Comparison of ENCODE assay signal across 36 cellular contexts in the genomic region with DNA sequence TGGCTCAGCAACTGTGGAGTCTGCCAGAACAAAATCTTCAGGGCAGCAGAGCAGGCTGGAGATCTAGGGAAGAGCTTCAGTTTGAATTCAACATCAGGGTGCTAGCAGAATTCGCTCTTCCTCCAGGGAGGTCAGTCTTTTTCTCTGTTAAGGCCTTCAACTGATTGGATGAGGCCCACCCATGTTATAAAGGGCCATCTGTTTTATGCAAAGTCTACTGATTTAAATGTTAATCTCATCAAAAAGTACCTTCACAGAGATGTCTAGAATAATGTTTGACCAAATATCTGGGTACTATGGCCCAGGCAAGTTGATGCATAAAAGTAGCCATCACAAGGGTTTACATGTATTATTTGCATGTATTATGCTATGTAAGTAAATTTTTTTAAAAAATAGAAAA.
DNase-seq lines count a peak whose midpoint lies in the region; ATAC-seq, FAIRE-seq and TF ChIP-seq lines count a peak whose summit lies in the region.
"Had no signal": no experiment of that assay in that cellular context is flagged by ENCODE, and none has a peak within 500 bp of the region (broad histone marks: within the 10 kb centered on the region; RNA-seq: fewer than 3 reads in every experiment).

No MANE protein-coding gene starts in this region.

- BruUV-seq in K562 (replicated peaks; lab: Mats Ljungman, UMichigan): no TSS peak

- no peak overlapping the region for H2BK12ac ChIP-seq in H1 (ENCODE audit: low read depth, low read length)

- TF ChIP-seq EP300 in K562 (IDR thresholded peaks at IDR 0.05; ENCODE audit: low read length) (no peak), H1 (IDR thresholded peaks at IDR 0.05; ENCODE audit: borderline replicate concordance in 1 of 2, low read depth in 2 of 2, low read length in 2 of 2) (no peak)

- H3K9me3 Mint-ChIP-seq in nephron: no peaks in the 10 kb centered on the region
- H3K9me3 Mint-ChIP-seq in activated T-helper 17 cell treated with anti-CD3 and anti-CD28 coated beads, Interleukin-2, amount 50 U/mL, for 72 hours: no peaks in the 10 kb centered on the region
- H3K9me3 Mint-ChIP-seq in naive thymus-derived CD8-positive, alpha-beta T cell: no peaks in the 10 kb centered on the region
- H3K9me3 Mint-ChIP-seq: CD4-positive, alpha-beta T cell; CD8-positive, alpha-beta T cell had no signal

- H2BK120ac ChIP-seq in H1 (replicated peaks; ENCODE audit: low read depth, low read length): no peak overlapping the region

- DNase-seq in K562 (ENCODE audit: extremely low read depth in 1 of 4, low spot score in 3 of 4) (no peak), H1 (ENCODE audit: low read depth in 1 of 2, low spot score in 2 of 2) (no peak), NCI-H2196 (lab: John Stamatoyannopoulos, UW; ENCODE audit: unreplicated experiment) (no peak)
- DNase-seq in naive thymus-derived CD8-positive, alpha-beta T cell: no peak
- DNase-seq: 8988T; ACHN; AML-193; BE2C; C1 segment of cervical spinal cord; Caco-2; Calu3; CD4-positive, alpha-beta memory T cell; CD4-positive, alpha-beta T cell; CD4-positive, CD25-positive, alpha-beta regulatory T cell; CD8-positive, alpha-beta memory T cell; CD8-positive, alpha-beta T cell; COR-L47; DMS 273 treated with DMSO at 0.1 percent for 48 hours; DMS153; DMS53; DMS79; DMS79 treated with DMSO at 0.1 percent for 48 hours; DND-41; EL had no signal

- H2AK5ac ChIP-seq in H1 (ENCODE audit: low read depth, low read length): no peak overlapping the region

- H4K8ac ChIP-seq in H1 (ENCODE audit: extremely low read depth, insufficient read depth, low read length): no peak overlapping the region

- no peak overlapping the region for H3K9ac ChIP-seq in K562 (ENCODE audit: insufficient read depth in 1 of 2, low read depth in 2 of 2, low read length in 2 of 2)
- H3K9ac ChIP-seq in H1 (replicated peaks in 1 of 4; ENCODE audit: extremely low read depth in 1 of 4, low read depth in 3 of 4, low read length in 3 of 4): no peak overlapping the region
- H3K9ac ChIP-seq: BLaER1; BLaER1 treated with 17β-estradiol and CSF1 and Interleukin-3, amounts not matched to agents 10 nM and 100 nM had no signal

- no peaks in the 10 kb centered on the region for H3K27me3 ChIP-seq in K562 (ENCODE audit: control insufficient read depth in 2 of 2, insufficient read depth in 2 of 2, low read length in 2 of 2)
- H3K27me3 ChIP-seq in H1 (replicated peaks in 1 of 4; ENCODE audit: control insufficient read depth in 3 of 4, extremely low read depth in 1 of 4, insufficient read depth in 3 of 4, low read length in 3 of 4): no peaks in the 10 kb centered on the region
- H3K27me3 ChIP-seq: BE2C; BLaER1; BLaER1 treated with 17β-estradiol and CSF1 and Interleukin-3, amounts not matched to agents 10 nM and 100 nM had no signal

- POLR2A ChIA-PET in HEK293 (lab: Yijun Ruan, JAX) (no interaction called here), K562 (lab: Yijun Ruan, JAX) (no interaction called here), H1 (lab: Charles Lee; ENCODE audit: partially characterized antibody) (no interaction called here)
- POLR2A ChIA-PET in naive thymus-derived CD8-positive, alpha-beta T cell (lab: Charles Lee): interaction anchor here (1.3 kb wide), 1 partner anchor 9 kb away, joined by 3 read pairs; no protein-coding TSS in a partner anchor

- H3K23ac ChIP-seq in H1 (ENCODE audit: insufficient read length): no peak overlapping the region

- H3K14ac ChIP-seq in H1 (ENCODE audit: insufficient read length): no peak overlapping the region

- H2BK20ac ChIP-seq in H1 (ENCODE audit: low read length): no peak overlapping the region

- H3K4me3 ChIP-seq in HEK293 (ENCODE audit: low read depth, low read length) (no peak overlapping the region), K562 (no peak overlapping the region), H1 (ENCODE audit: extremely low read depth in 1 of 4, insufficient read depth in 2 of 4, low read depth in 3 of 4, low read length in 4 of 4) (no peak overlapping the region)
- H3K4me3 ChIP-seq: A549; BLaER1; BLaER1 treated with 17β-estradiol and CSF1 and Interleukin-3, amounts not matched to agents 10 nM and 100 nM had no signal

- H3K36me3 ChIP-seq in HEK293 (ENCODE audit: control insufficient read depth in 2 of 2, insufficient read depth in 1 of 2, low read length in 2 of 2) (no peaks in the 10 kb centered on the region), K562 (ENCODE audit: control insufficient read depth, insufficient read depth, low read length) (peaks cover 8% of the 10 kb centered on the region; the same call in 2 of the 3 replicates), H1 (ENCODE audit: control insufficient read depth in 2 of 4, insufficient read depth in 4 of 4, low read length in 3 of 4) (no peaks in the 10 kb centered on the region)
- H3K36me3 ChIP-seq: BE2C; BLaER1; BLaER1 treated with 17β-estradiol and CSF1 and Interleukin-3, amounts not matched to agents 10 nM and 100 nM had no signal

- CTCF ChIA-PET in HEK293 (lab: Yijun Ruan, JAX): no interaction called here
- CTCF ChIA-PET in K562 (lab: Yijun Ruan, JAX; ENCODE audit: low intra/inter-chr PET ratio): no interaction called here
- CTCF ChIA-PET in H1 (lab: Charles Lee; ENCODE audit: partially characterized antibody): no interaction called here

- no peak overlapping the region for H3K56ac ChIP-seq in H1 (replicated peaks; ENCODE audit: insufficient read length, low read depth, low read length)

- H3K9me3 ChIP-seq in HEK293 (ENCODE audit: control insufficient read depth, insufficient read depth, low read depth, low read length): no peaks in the 10 kb centered on the region
- no peaks in the 10 kb centered on the region for H3K9me3 ChIP-seq in K562 (replicated peaks; ENCODE audit: control insufficient read depth, insufficient read depth, low read depth, low read length)
- H3K9me3 ChIP-seq in H1 (ENCODE audit: insufficient read depth in 2 of 2, low read depth in 1 of 2, low read length in 1 of 2): no peaks in the 10 kb centered on the region
- H3K9me3 ChIP-seq: A549; BE2C; BLaER1; BLaER1 treated with 17β-estradiol and CSF1 and Interleukin-3, amounts not matched to agents 10 nM and 100 nM; Caco-2 had no signal

- H4K5ac ChIP-seq in H1 (ENCODE audit: insufficient read length, low read depth, low read length): no peak overlapping the region

- H4K20me1 ChIP-seq in K562 (replicated peaks; ENCODE audit: control insufficient read depth, insufficient read depth, low read length) (no peaks in the 10 kb centered on the region), H1 (replicated peaks in 1 of 2; ENCODE audit: control insufficient read depth in 1 of 2, insufficient read depth in 2 of 2, low read length in 2 of 2) (no peaks in the 10 kb centered on the region)
- H4K20me1 ChIP-seq: BLaER1; BLaER1 treated with 17β-estradiol and CSF1 and Interleukin-3, amounts not matched to agents 10 nM and 100 nM had no signal

- H3K4me3 Mint-ChIP-seq in nephron: no peak overlapping the region
- H3K4me3 Mint-ChIP-seq in activated T-helper 17 cell treated with anti-CD3 and anti-CD28 coated beads, Interleukin-2, amount 50 U/mL, for 72 hours: no peak overlapping the region
- no peak overlapping the region for H3K4me3 Mint-ChIP-seq in naive thymus-derived CD8-positive, alpha-beta T cell
- H3K4me3 Mint-ChIP-seq: B cell; CD14-positive monocyte; CD4-positive, alpha-beta memory T cell; CD4-positive, alpha-beta T cell; CD4-positive, CD25-positive, alpha-beta regulatory T cell; CD8-positive, alpha-beta memory T cell; CD8-positive, alpha-beta T cell had no signal

- no peak overlapping the region for H3K4ac ChIP-seq in H1 (replicated peaks; ENCODE audit: insufficient read length, low read depth, low read length)

- in situ Hi-C loops in K562 (cut with MboI): no loop called here

- H3K18ac ChIP-seq in H1 (ENCODE audit: extremely low read depth, low read length): no peak overlapping the region

- H3K4me1 ChIP-seq in HEK293 (ENCODE audit: control insufficient read depth, insufficient read depth, low read length) (no peaks in the 10 kb centered on the region), K562 (replicated peaks in 1 of 2; ENCODE audit: control insufficient read depth in 2 of 2, insufficient read depth in 2 of 2, low read length in 2 of 2) (no peaks in the 10 kb centered on the region; a peak in 1 of 5 replicates), H1 (replicated peaks in 1 of 4; ENCODE audit: control insufficient read depth in 3 of 4, insufficient read depth in 4 of 4, low read length in 3 of 4) (no peaks in the 10 kb centered on the region; a peak in 1 of 7 replicates)
- H3K4me1 ChIP-seq: A549; BE2C; BLaER1; BLaER1 treated with 17β-estradiol and CSF1 and Interleukin-3, amounts not matched to agents 10 nM and 100 nM; Caco-2 had no signal

- H3K27ac ChIP-seq in HEK293 (ENCODE audit: extremely low read depth, low read depth, low read length) (no peak overlapping the region), K562 (ENCODE audit: extremely low read depth, low read depth, low read length) (no peak overlapping the region), H1 (ENCODE audit: low read depth, low read length) (no peak overlapping the region)
- H3K27ac ChIP-seq: 22Rv1; A549; BLaER1; BLaER1 treated with 17β-estradiol and CSF1 and Interleukin-3, amounts not matched to agents 10 nM and 100 nM; C4-2B had no signal

- TF ChIP-seq RAD21 in K562 (CRISPR knock-in tag; conservative IDR thresholded peaks at IDR 0.05 in 1 of 2, IDR thresholded peaks at IDR 0.05 in 1 of 2): no peak
- no peak for TF ChIP-seq RAD21 in H1 (IDR thresholded peaks at IDR 0.05 in 1 of 2, conservative IDR thresholded peaks at IDR 0.05 in 1 of 2; ENCODE audit: low read depth in 2 of 2, low read length in 2 of 2)

- TF ChIP-seq CTCF in HEK293 (tag by site-specific recombination; IDR thresholded peaks at IDR 0.05) (no peak), K562 (IDR thresholded peaks at IDR 0.05 in 2 of 3, conservative IDR thresholded peaks at IDR 0.05 in 1 of 3; ENCODE audit: insufficient read depth in 2 of 3, low read depth in 1 of 3, low read length in 3 of 3) (no peak), H1 (IDR thresholded peaks at IDR 0.05; ENCODE audit: control extremely low read depth in 1 of 3, insufficient read depth in 1 of 3, low read depth in 1 of 3, low read length in 3 of 3) (no peak), nephron (IDR thresholded peaks at IDR 0.05; ENCODE audit: unreplicated experiment in 3 of 3) (no peak)

- H3K36me3 Mint-ChIP-seq in nephron (ENCODE audit: low read depth): no peaks in the 10 kb centered on the region
- no peaks in the 10 kb centered on the region for H3K36me3 Mint-ChIP-seq in activated T-helper 17 cell treated with anti-CD3 and anti-CD28 coated beads, Interleukin-2, amount 50 U/mL, for 72 hours (ENCODE audit: low read depth)
- no peaks in the 10 kb centered on the region for H3K36me3 Mint-ChIP-seq in naive thymus-derived CD8-positive, alpha-beta T cell
- H3K36me3 Mint-ChIP-seq: CD14-positive monocyte; CD4-positive, alpha-beta memory T cell; CD4-positive, CD25-positive, alpha-beta regulatory T cell; CD8-positive, alpha-beta memory T cell; CD8-positive, alpha-beta T cell had no signal

- H3K9me1 ChIP-seq in K562 (ENCODE audit: control insufficient read depth, insufficient read depth, low read length): no peaks in the 10 kb centered on the region

- no peaks in the 10 kb centered on the region for H3K23me2 ChIP-seq in H1 (ENCODE audit: low read depth, low read length)

- H4K91ac ChIP-seq in H1 (replicated peaks; ENCODE audit: insufficient read length, low read length): no peak overlapping the region

- H3K27me3 Mint-ChIP-seq in nephron (ENCODE audit: low read depth): no peaks in the 10 kb centered on the region
- H3K27me3 Mint-ChIP-seq in activated T-helper 17 cell treated with anti-CD3 and anti-CD28 coated beads, Interleukin-2, amount 50 U/mL, for 72 hours: no peaks in the 10 kb centered on the region
- no peaks in the 10 kb centered on the region for H3K27me3 Mint-ChIP-seq in naive thymus-derived CD8-positive, alpha-beta T cell
- H3K27me3 Mint-ChIP-seq: CD4-positive, alpha-beta memory T cell; CD4-positive, alpha-beta T cell; CD4-positive, CD25-positive, alpha-beta regulatory T cell; CD8-positive, alpha-beta memory T cell had no signal

- TF ChIP-seq POLR2A in K562 (conservative IDR thresholded peaks at IDR 0.05): no peak
- no peak for TF ChIP-seq POLR2A in H1 (IDR thresholded peaks at IDR 0.05; ENCODE audit: control extremely low read depth in 1 of 2, low read depth in 2 of 2, low read length in 2 of 2)

- ATAC-seq in K562: no peak
- ATAC-seq in GM18861 (IDR thresholded peaks at IDR 0.05; ENCODE audit: unreplicated experiment): no peak
- no peak for ATAC-seq in activated T-helper 17 cell treated with anti-CD3 and anti-CD28 coated beads, Interleukin-2, amount 50 U/mL, for 72 hours (replicated peaks)
- ATAC-seq in naive thymus-derived CD8-positive, alpha-beta T cell: no peak
- ATAC-seq: A549; CD8-positive, alpha-beta T cell had no signal

- no peaks in the 10 kb centered on the region for H3K79me2 ChIP-seq in K562 (ENCODE audit: control insufficient read depth, insufficient read depth, low read length)
- no peaks in the 10 kb centered on the region for H3K79me2 ChIP-seq in H1 (ENCODE audit: control insufficient read depth in 1 of 2, insufficient read depth in 2 of 2, low read length in 2 of 2)

- H3K79me1 ChIP-seq in H1 (ENCODE audit: low read depth, low read length): no peaks in the 10 kb centered on the region

- no peak overlapping the region for H2BK15ac ChIP-seq in H1 (ENCODE audit: low read length)

- peaks cover 30% of the 10 kb centered on the region for H3K4me1 Mint-ChIP-seq in nephron
- no peaks in the 10 kb centered on the region for H3K4me1 Mint-ChIP-seq in activated T-helper 17 cell treated with anti-CD3 and anti-CD28 coated beads, Interleukin-2, amount 50 U/mL, for 72 hours
- peaks cover 0 to 5% (median 0%) of the 10 kb centered on the region in 4 donors for H3K4me1 Mint-ChIP-seq in naive thymus-derived CD8-positive, alpha-beta T cell
- H3K4me1 Mint-ChIP-seq: B cell; CD14-positive monocyte; CD4-positive, alpha-beta memory T cell; CD8-positive, alpha-beta memory T cell had no signal

- 84% methylated on average over 1 of the region's 1 CpG for WGBS in K562 (ENCODE audit: insufficient coverage, low coverage, missing lambda C conversion rate)
- 100% methylated on average over 1 of the region's 1 CpG; no CpG with 5 or more reads in 1 of the 2 experiments for WGBS in H1 (ENCODE audit: extremely low coverage in 1 of 2, insufficient coverage in 1 of 2, insufficient read length in 1 of 2, insufficient replicate concordance in 2 of 2, low coverage in 1 of 2, low lambda C conversion rate in 2 of 2, missing lambda C conversion rate in 1 of 2), 2 experiments

- intact Hi-C loops in K562 (cut with micrococcal nuclease): no loop called here

- H2AFZ ChIP-seq in K562 (ENCODE audit: low read depth, low read length): no peak overlapping the region
- no peak overlapping the region for H2AFZ ChIP-seq in H1 (ENCODE audit: low read length)

- H3K4me2 ChIP-seq in K562 (ENCODE audit: insufficient read depth, low read length) (no peak overlapping the region), H1 (ENCODE audit: insufficient read depth in 1 of 2, low read depth in 2 of 2, low read length in 2 of 2) (no peak overlapping the region)
- H3K4me2 ChIP-seq: A549; BLaER1; BLaER1 treated with 17β-estradiol and CSF1 and Interleukin-3, amounts not matched to agents 10 nM and 100 nM had no signal

- H3K27ac Mint-ChIP-seq in nephron: peak overlapping the region in 2 of 3 experiments; percentile 23 to 27
- H3K27ac Mint-ChIP-seq in activated T-helper 17 cell treated with anti-CD3 and anti-CD28 coated beads, Interleukin-2, amount 50 U/mL, for 72 hours: no peak overlapping the region
- H3K27ac Mint-ChIP-seq in naive thymus-derived CD8-positive, alpha-beta T cell: no peak overlapping the region
- H3K27ac Mint-ChIP-seq: B cell; CD14-positive monocyte; CD4-positive, alpha-beta memory T cell; CD4-positive, alpha-beta T cell; CD4-positive, CD25-positive, alpha-beta regulatory T cell; CD8-positive, alpha-beta T cell had no signal

- no peak overlapping the region for H2BK5ac ChIP-seq in H1 (ENCODE audit: low read depth, low read length)

- FAIRE-seq in K562 (lab: Jason Lieb, UNC) (no peak), H1 (lab: Jason Lieb, UNC) (no peak)
- FAIRE-seq: A204.1 had no signal

Comparison
In these comparisons a context has a peak if more than half of its experiments do, and no peak if none do; other contexts are left out.
1. H3K27ac Mint-ChIP-seq: peak in nephron (2 of 3); none in activated T-helper 17 cell treated with anti-CD3 and anti-CD28 coated beads, Interleukin-2, amount 50 U/mL, for 72 hours (single experiment) and naive thymus-derived CD8-positive, alpha-beta T cell (0 of 10).